30 cellular contexts compared by ENCODE assay signal in the genomic region with DNA sequence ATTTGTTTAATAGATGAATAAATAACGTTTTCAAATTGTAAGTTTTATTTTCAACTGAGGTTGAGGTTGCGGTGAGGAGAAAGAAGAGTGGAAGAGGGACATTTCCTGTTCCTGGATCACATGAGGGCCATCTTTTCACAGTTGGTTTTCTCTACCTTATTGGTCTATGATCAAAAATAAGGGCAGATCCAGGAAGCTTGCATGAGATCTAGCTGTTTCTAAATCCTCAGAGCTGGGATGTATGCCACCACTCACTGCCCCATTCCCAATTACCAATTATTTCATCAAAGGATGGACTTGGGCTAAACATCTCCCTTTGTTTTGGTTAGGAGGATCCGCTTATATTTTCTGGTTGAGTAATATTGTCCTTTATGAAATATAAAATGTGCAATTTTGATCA.
"Had no signal": no experiment of that assay in that cellular context is flagged by ENCODE, and none has a peak within 500 bp of the region (broad histone marks: within the 10 kb centered on the region; RNA-seq: fewer than 3 reads in every experiment).

No MANE protein-coding gene starts in this region.

- H3K9me3 ChIP-seq: adrenal gland, ascending aorta, body of pancreas, breast epithelium had no signal

- H3K27me3 ChIP-seq: adrenal gland, ascending aorta, body of pancreas, brain microvascular endothelial cell, breast epithelium, cardiac muscle cell had no signal

- H3K36me3 ChIP-seq: adrenal gland, ascending aorta, brain microvascular endothelial cell, breast epithelium, cardiac muscle cell had no signal

- ATAC-seq: activated naive CD4-positive, alpha-beta T cell treated with anti-CD3 and anti-CD28 coated beads, Interleukin-2, amount 50 U/mL, for 72 hours; activated naive CD8-positive, alpha-beta T cell treated with anti-CD3 and anti-CD28 coated beads, Interleukin-2, amount 50 U/mL, for 24 hours; activated T-cell treated with anti-CD3 and anti-CD28 coated beads, Interleukin-2, amount 50 U/mL, for 4 hours; activated T-cell treated with anti-CD3 and anti-CD28 coated beads, Interleukin-2, amount 50 U/mL, for 72 hours; activated T-helper 17 cell treated with anti-CD3 and anti-CD28 coated beads, Interleukin-2, amount 50 U/mL, for 72 hours; body of pancreas had no signal

- H3K27ac ChIP-seq: adrenal gland, ascending aorta, body of pancreas, brain microvascular endothelial cell, breast epithelium, cardiac muscle cell had no signal

- H3K4me3 ChIP-seq: adrenal gland, ascending aorta, body of pancreas, breast epithelium, cardiac muscle cell had no signal

- DNase-seq: activated effector memory CD4-positive, alpha-beta T cell treated with anti-CD3 and anti-CD28 coated beads, Interleukin-2, amount 50 U/mL, for 16 hours; activated effector memory CD4-positive, alpha-beta T cell treated with Interleukin-2 at 50 U/mL for 16 hours; activated gamma-delta T cell; activated gamma-delta T cell treated with Interleukin-2 at 50 U/mL for 16 hours; activated naive CD4-positive, alpha-beta T cell; activated naive CD4-positive, alpha-beta T cell treated with anti-CD3 and anti-CD28 coated beads for 36 hours; activated naive CD4-positive, alpha-beta T cell treated with anti-CD3 and anti-CD28 coated beads, Interleukin-2, amount 10 ng/mL, durations not matched to agents 7 days and 5 days; activated naive CD4-positive, alpha-beta T cell treated with anti-CD3 and anti-CD28 coated beads, Interleukin-2, amount 50 U/mL, for 16 hours; activated naive CD4-positive, alpha-beta T cell treated with Interleukin-2 at 50 U/mL for 16 hours; activated naive CD8-positive, alpha-beta T cell treated with anti-CD3 and anti-CD28 coated beads for 36 hours; activated naive CD8-positive, alpha-beta T cell treated with anti-CD3 and anti-CD28 coated beads, Interleukin-2, amount 10 ng/mL, durations not matched to agents 7 days and 5 days; activated naive CD8-positive, alpha-beta T cell treated with anti-CD3 and anti-CD28 coated beads, Interleukin-2, amount 50 U/mL, for 24 hours; activated T-cell treated with anti-CD3 and anti-CD28 coated beads, Interleukin-2, amount 50 U/mL, for 1 hour; activated T-cell treated with anti-CD3 and anti-CD28 coated beads, Interleukin-2, amount 50 U/mL, for 24 hours; activated T-cell treated with anti-CD3 and anti-CD28 coated beads, Interleukin-2, amount 50 U/mL, for 4 hours; activated T-cell treated with anti-CD3 and anti-CD28 coated beads, Interleukin-2, amount 50 U/mL, for 48 hours; activated T-cell treated with anti-CD3 and anti-CD28 coated beads, Interleukin-2, amount 50 U/mL, for 72 hours; adrenal gland; amniotic stem cell; amygdala; anterior cingulate cortex; aorta; body of pancreas; brain microvascular endothelial cell; central memory CD4-positive, alpha-beta T cell had no signal

- H3K4me1 ChIP-seq: adrenal gland, ascending aorta, body of pancreas, breast epithelium had no signal
